In the genomic region with DNA sequence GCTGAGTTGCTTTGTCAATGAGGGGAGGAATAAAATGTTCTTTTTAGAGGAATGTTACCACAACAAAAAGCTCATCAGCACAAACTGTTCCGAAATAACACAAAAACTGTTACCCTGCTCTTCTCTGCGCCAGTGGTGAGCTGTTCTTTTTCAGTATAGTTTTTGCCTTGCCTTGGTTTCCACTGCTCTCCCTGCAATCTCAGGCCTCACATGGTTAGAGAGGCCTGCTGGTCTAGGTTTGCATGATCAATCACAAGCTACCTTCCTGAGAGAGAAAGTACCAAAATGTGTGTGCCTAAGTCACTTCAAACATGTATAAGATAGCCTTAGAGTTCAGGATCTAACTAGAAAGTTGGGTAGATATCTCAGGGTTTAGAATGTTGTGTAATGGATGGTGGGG, we compare ENCODE assay signal across 1 cellular context.
TF ChIP-seq lines count a peak whose summit lies in the region.

No MANE protein-coding gene starts in this region.

TF ChIP-seq in SK-N-SH treated with all-trans-retinoic acid at 6 μM for 48 hours, 23 proteins besides CTCF, POLR2A, EP300 and RAD21 (continued from another document):
- TF ChIP-seq, protein P1, sequence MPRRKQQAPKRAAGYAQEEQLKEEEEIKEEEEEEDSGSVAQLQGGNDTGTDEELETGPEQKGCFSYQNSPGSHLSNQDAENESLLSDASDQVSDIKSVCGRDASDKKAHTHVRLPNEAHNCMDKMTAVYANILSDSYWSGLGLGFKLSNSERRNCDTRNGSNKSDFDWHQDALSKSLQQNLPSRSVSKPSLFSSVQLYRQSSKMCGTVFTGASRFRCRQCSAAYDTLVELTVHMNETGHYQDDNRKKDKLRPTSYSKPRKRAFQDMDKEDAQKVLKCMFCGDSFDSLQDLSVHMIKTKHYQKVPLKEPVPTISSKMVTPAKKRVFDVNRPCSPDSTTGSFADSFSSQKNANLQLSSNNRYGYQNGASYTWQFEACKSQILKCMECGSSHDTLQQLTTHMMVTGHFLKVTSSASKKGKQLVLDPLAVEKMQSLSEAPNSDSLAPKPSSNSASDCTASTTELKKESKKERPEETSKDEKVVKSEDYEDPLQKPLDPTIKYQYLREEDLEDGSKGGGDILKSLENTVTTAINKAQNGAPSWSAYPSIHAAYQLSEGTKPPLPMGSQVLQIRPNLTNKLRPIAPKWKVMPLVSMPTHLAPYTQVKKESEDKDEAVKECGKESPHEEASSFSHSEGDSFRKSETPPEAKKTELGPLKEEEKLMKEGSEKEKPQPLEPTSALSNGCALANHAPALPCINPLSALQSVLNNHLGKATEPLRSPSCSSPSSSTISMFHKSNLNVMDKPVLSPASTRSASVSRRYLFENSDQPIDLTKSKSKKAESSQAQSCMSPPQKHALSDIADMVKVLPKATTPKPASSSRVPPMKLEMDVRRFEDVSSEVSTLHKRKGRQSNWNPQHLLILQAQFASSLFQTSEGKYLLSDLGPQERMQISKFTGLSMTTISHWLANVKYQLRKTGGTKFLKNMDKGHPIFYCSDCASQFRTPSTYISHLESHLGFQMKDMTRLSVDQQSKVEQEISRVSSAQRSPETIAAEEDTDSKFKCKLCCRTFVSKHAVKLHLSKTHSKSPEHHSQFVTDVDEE (CRISPR knock-in tag; IDR thresholded peaks at IDR 0.05), result no peak
TF ChIP-seq in SK-N-SH treated with all-trans-retinoic acid at 6 μM for 48 hours: peak in this region for 0.
